ENCODE assay signal across 12 cellular contexts in genomic region chr14:89721991-89722390, GRCh38.
DNase-seq lines count a peak whose midpoint lies in the region; ATAC-seq and TF ChIP-seq lines count a peak whose summit lies in the region.
"Had no signal": no experiment of that assay in that cellular context is flagged by ENCODE, and none has a peak within 500 bp of the region (broad histone marks: within the 10 kb centered on the region; RNA-seq: fewer than 3 reads in every experiment).

No MANE protein-coding gene starts in this region.

- H3K36me3 Mint-ChIP-seq in activated naive CD4-positive, alpha-beta T cell treated with anti-CD3 and anti-CD28 coated beads for 36 hours (ENCODE audit: low read depth) = no peaks in the 10 kb centered on the region
- H3K36me3 Mint-ChIP-seq in activated naive CD4-positive, alpha-beta T cell treated with anti-CD3 and anti-CD28 coated beads, Interleukin-2, amount 50 U/mL, for 72 hours = peaks cover 21 to 26% of the 10 kb centered on the region in 2 donors
- no peaks in the 10 kb centered on the region for H3K36me3 Mint-ChIP-seq in T-helper 17 cell (ENCODE audit: low read depth)

- no peak for DNase-seq in activated naive CD4-positive, alpha-beta T cell treated with anti-CD3 and anti-CD28 coated beads for 36 hours
- DNase-seq in activated naive CD4-positive, alpha-beta T cell treated with anti-CD3 and anti-CD28 coated beads, Interleukin-2, amount 50 U/mL, for 72 hours (ENCODE audit: low spot score in 2 of 2) = no peak
- DNase-seq in T-helper 17 cell (no peak), suprapubic skin (ENCODE audit: low spot score in 2 of 2) (no peak), aorta (no peak), AML-193 (lab: John Stamatoyannopoulos, UW) (no peak)
- DNase-seq: activated CD4-positive, alpha-beta T cell treated with anti-CD3 and anti-CD28 coated beads for 4 hours; anterior cingulate cortex; KG1 had no signal

- CTCF ChIA-PET in activated naive CD4-positive, alpha-beta T cell treated with anti-CD3 and anti-CD28 coated beads for 36 hours (lab: Charles Lee) = interaction anchor here (0.5 to 1.4 kb wide), 4 partner anchors 10 to 879 kb away, joined by 3 read pairs; no protein-coding TSS in a partner anchor

- TF ChIP-seq EP300 in suprapubic skin (IDR thresholded peaks at IDR 0.05) = no peak

- H3K27me3 ChIP-seq in iPS-20b (ENCODE audit: insufficient read depth, low read length) (no peaks in the 10 kb centered on the region), suprapubic skin (no peaks in the 10 kb centered on the region), aorta (ENCODE audit: control insufficient read depth in 1 of 2, insufficient read depth in 2 of 2, low read length in 1 of 2) (no peaks in the 10 kb centered on the region)

- no peak overlapping the region for H3K27ac ChIP-seq in iPS-20b (ENCODE audit: low read length)
- H3K27ac ChIP-seq in suprapubic skin = peak overlapping the region; percentile 51
- H3K27ac ChIP-seq in aorta (ENCODE audit: low read depth in 1 of 2, low read length in 2 of 2) = no peak overlapping the region

- WGBS in suprapubic skin = 55% methylated on average over 6 of the region's 6 CpGs
- 84 to 92% methylated on average over 6 of the region's 6 CpGs for WGBS in aorta, 2 donors

- H3K36me3 ChIP-seq in iPS-20b (ENCODE audit: insufficient read depth, low read depth, low read length) = no peaks in the 10 kb centered on the region
- no peaks in the 10 kb centered on the region for H3K36me3 ChIP-seq in suprapubic skin
- no peaks in the 10 kb centered on the region for H3K36me3 ChIP-seq in aorta (ENCODE audit: control insufficient read depth in 1 of 2, insufficient read depth in 2 of 2, low read length in 1 of 2)

- TF ChIP-seq CTCF in suprapubic skin (IDR thresholded peaks at IDR 0.05) = no peak

- peaks cover 76% of the 10 kb centered on the region for H3K4me1 Mint-ChIP-seq in activated naive CD4-positive, alpha-beta T cell treated with anti-CD3 and anti-CD28 coated beads for 36 hours (ENCODE audit: low read depth)
- H3K4me1 Mint-ChIP-seq in T-helper 17 cell = peaks cover 52% of the 10 kb centered on the region

- ATAC-seq in activated naive CD4-positive, alpha-beta T cell treated with anti-CD3 and anti-CD28 coated beads, Interleukin-2, amount 50 U/mL, for 72 hours = no peak
- ATAC-seq in T-helper 17 cell (no peak), aorta (ENCODE audit: low FRiP score) (no peak), GM19463 (IDR thresholded peaks at IDR 0.05; ENCODE audit: unreplicated experiment) (no peak)
- ATAC-seq: HCT116 had no signal

- H3K9me3 Mint-ChIP-seq in activated naive CD4-positive, alpha-beta T cell treated with anti-CD3 and anti-CD28 coated beads for 36 hours = peaks cover 3% of the 10 kb centered on the region
- peaks cover 6 to 19% of the 10 kb centered on the region in 2 donors for H3K9me3 Mint-ChIP-seq in activated naive CD4-positive, alpha-beta T cell treated with anti-CD3 and anti-CD28 coated beads, Interleukin-2, amount 50 U/mL, for 72 hours

- peak overlapping the region; percentile 95 for H3K27ac Mint-ChIP-seq in activated naive CD4-positive, alpha-beta T cell treated with anti-CD3 and anti-CD28 coated beads for 36 hours
- H3K27ac Mint-ChIP-seq in activated naive CD4-positive, alpha-beta T cell treated with anti-CD3 and anti-CD28 coated beads, Interleukin-2, amount 50 U/mL, for 72 hours = peak overlapping the region in 1 of 2 donors; percentile 92
- H3K27ac Mint-ChIP-seq in T-helper 17 cell = peak overlapping the region; percentile 96

- no peak for TF ChIP-seq POLR2A in suprapubic skin (IDR thresholded peaks at IDR 0.05)

- H3K4me1 ChIP-seq in iPS-20b (ENCODE audit: insufficient read depth, low read length) = peaks cover 28% of the 10 kb centered on the region
- H3K4me1 ChIP-seq in suprapubic skin = peaks cover 29% of the 10 kb centered on the region
- H3K4me1 ChIP-seq in aorta (ENCODE audit: control insufficient read depth in 1 of 2, insufficient read depth in 2 of 2, low read length in 2 of 2) = no peaks in the 10 kb centered on the region

- H3K4me3 ChIP-seq in iPS-20b (ENCODE audit: low read length) (no peak overlapping the region), suprapubic skin (no peak overlapping the region), aorta (ENCODE audit: low read length in 2 of 2) (no peak overlapping the region)

- no peak overlapping the region for H3K4me3 Mint-ChIP-seq in activated naive CD4-positive, alpha-beta T cell treated with anti-CD3 and anti-CD28 coated beads for 36 hours
- H3K4me3 Mint-ChIP-seq in T-helper 17 cell = peak overlapping the region; percentile 82

- intact Hi-C loops in activated naive CD4-positive, alpha-beta T cell treated with anti-CD3 and anti-CD28 coated beads for 36 hours (cut with micrococcal nuclease) = loop anchor here (1.0 to 10.0 kb wide), 5 partner anchors 29 to 663 kb away; no protein-coding TSS in a partner anchor
- intact Hi-C loops in aorta (cut with DNase I) = no loop called here

- peak overlapping the region; percentile 43; the same call in 1 of the 2 replicates for H3K9ac ChIP-seq in iPS-20b (ENCODE audit: low read depth, low read length)

- H3K27me3 Mint-ChIP-seq in activated naive CD4-positive, alpha-beta T cell treated with anti-CD3 and anti-CD28 coated beads for 36 hours (ENCODE audit: low read depth) = no peaks in the 10 kb centered on the region
- no peaks in the 10 kb centered on the region for H3K27me3 Mint-ChIP-seq in T-helper 17 cell

- H3K9me3 ChIP-seq in T-helper 17 cell (ENCODE audit: control insufficient read depth, low read length, poor library complexity, severe bottlenecking) = no peaks in the 10 kb centered on the region
- no peaks in the 10 kb centered on the region for H3K9me3 ChIP-seq in iPS-20b (ENCODE audit: insufficient read depth, low read depth, low read length)
- no peaks in the 10 kb centered on the region for H3K9me3 ChIP-seq in suprapubic skin
- H3K9me3 ChIP-seq in aorta (ENCODE audit: control insufficient read depth, low read length) = no peaks in the 10 kb centered on the region
